Comparison of ENCODE assay signal across 10 cellular contexts in the genomic region with DNA sequence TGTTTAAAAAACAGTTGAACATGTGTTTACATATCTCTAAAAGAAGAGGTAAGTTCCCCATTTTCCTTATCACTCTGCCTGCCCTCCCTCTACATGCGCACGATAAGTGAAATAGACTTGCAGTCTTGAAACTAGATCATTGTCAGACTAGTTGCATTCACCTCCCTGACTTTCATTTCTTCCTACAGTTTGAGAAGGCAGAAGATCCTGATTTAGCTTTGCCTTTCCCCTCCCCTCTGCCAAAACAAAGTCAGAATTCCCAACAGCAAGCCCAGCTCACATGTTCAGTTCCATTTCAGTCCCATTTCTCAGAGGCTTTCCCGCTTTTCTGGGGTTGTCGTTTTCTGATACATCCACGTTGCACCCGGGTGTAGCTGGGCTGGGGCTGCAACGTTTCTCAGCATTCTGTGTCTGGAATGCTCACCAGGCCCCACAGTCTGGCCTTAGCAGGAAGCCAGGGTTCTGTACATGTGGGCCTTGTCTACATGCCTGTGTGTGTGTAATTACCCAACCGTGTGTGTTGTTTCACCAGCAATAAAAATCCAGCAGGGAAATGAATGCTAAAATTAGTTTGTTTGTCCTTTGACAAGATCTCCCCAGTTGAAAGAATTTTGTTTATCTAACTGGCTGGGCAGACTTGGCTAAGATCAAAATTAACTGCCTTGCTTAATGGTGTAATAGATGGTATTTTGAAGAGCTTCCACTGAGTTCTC.
A peak's percentile ranks its signal among the peaks of the same experiment; 100 is the strongest.
DNase-seq lines count a peak whose midpoint lies in the region; ATAC-seq, FAIRE-seq and TF ChIP-seq lines count a peak whose summit lies in the region.
"Had no signal": no experiment of that assay in that cellular context is flagged by ENCODE, and none has a peak within 500 bp of the region (broad histone marks: within the 10 kb centered on the region; RNA-seq: fewer than 3 reads in every experiment).

No MANE protein-coding gene starts in this region.

- H3K27ac ChIP-seq in SK-N-SH (ENCODE audit: low read depth in 2 of 2, low read length in 1 of 2): peak overlapping the region; percentile 20 to 70
- peak overlapping the region; percentile 44 to 76 (median 64) for H3K27ac ChIP-seq in gastroesophageal sphincter
- H3K27ac ChIP-seq in osteoblast (ENCODE audit: low read depth, low read length): peak overlapping the region; percentile 74

- H3K9ac ChIP-seq in SK-N-SH: no peak overlapping the region

- POLR2A ChIA-PET in BJ (lab: Charles Lee): interaction anchor here (0.6 kb wide), 1 partner anchor 62 kb away, joined by 7 read pairs; no protein-coding TSS in a partner anchor
- POLR2A ChIA-PET in SK-N-SH (lab: Yijun Ruan, JAX): interaction anchor here (0.7 kb wide), 1 partner anchor 9 kb away, joined by 3 read pairs; no protein-coding TSS in a partner anchor

- no peaks in the 10 kb centered on the region for H3K9me2 ChIP-seq in SK-N-SH

- H4K20me1 ChIP-seq in SK-N-SH (ENCODE audit: insufficient read depth): peaks cover 39% of the 10 kb centered on the region
- no peaks in the 10 kb centered on the region for H4K20me1 ChIP-seq in osteoblast (ENCODE audit: insufficient read depth, low read length)

- H3K27me3 ChIP-seq in BJ (ENCODE audit: control insufficient read depth, insufficient read depth, low read length): no peaks in the 10 kb centered on the region
- H3K27me3 ChIP-seq in SK-N-SH (ENCODE audit: insufficient read depth): no peaks in the 10 kb centered on the region
- no peaks in the 10 kb centered on the region for H3K27me3 ChIP-seq in gastroesophageal sphincter
- no peaks in the 10 kb centered on the region for H3K27me3 ChIP-seq in osteoblast (ENCODE audit: insufficient read depth, low read length)

- H3K36me3 ChIP-seq in BJ (ENCODE audit: control insufficient read depth, insufficient read depth, low read length) (no peaks in the 10 kb centered on the region; the same call in 1 of the 2 replicates), SK-N-SH (replicated peaks in 1 of 2; ENCODE audit: control insufficient read depth in 1 of 2, insufficient read depth in 2 of 2, low read length in 1 of 2) (peaks cover 36 to 53% of the 10 kb centered on the region in 2 experiments), gastroesophageal sphincter (peaks cover 0 to 28% of the 10 kb centered on the region in 2 donors), osteoblast (ENCODE audit: insufficient read depth, low read length) (peaks cover 9% of the 10 kb centered on the region)

- H3K79me2 ChIP-seq in SK-N-SH (ENCODE audit: insufficient read depth): peaks cover 98% of the 10 kb centered on the region
- H3K79me2 ChIP-seq in osteoblast (ENCODE audit: insufficient read depth, low read length): peaks cover 63% of the 10 kb centered on the region

- H3K4me3 ChIP-seq in BJ (ENCODE audit: low read depth, low read length): no peak overlapping the region
- H3K4me3 ChIP-seq in SK-N-SH (ENCODE audit: low read depth in 2 of 2, low read length in 1 of 2): no peak overlapping the region
- H3K4me3 ChIP-seq in gastroesophageal sphincter: no peak overlapping the region
- no peak overlapping the region for H3K4me3 ChIP-seq in osteoblast (ENCODE audit: insufficient read depth, low read length)

- H2AFZ ChIP-seq in SK-N-SH (ENCODE audit: low read depth) (no peak overlapping the region), osteoblast (ENCODE audit: low read length) (no peak overlapping the region)

- no peaks in the 10 kb centered on the region for H3K9me3 ChIP-seq in SK-N-SH
- no peaks in the 10 kb centered on the region for H3K9me3 ChIP-seq in gastroesophageal sphincter
- H3K9me3 ChIP-seq in osteoblast (ENCODE audit: low read depth, low read length): no peaks in the 10 kb centered on the region

- ATAC-seq in gastroesophageal sphincter (peak; percentile 72), GM21515 (IDR thresholded peaks at IDR 0.05; ENCODE audit: unreplicated experiment) (no peak), GM21390 (IDR thresholded peaks at IDR 0.05; ENCODE audit: unreplicated experiment) (no peak)

- TF ChIP-seq CTCF in BJ (IDR thresholded peaks at IDR 0.05; ENCODE audit: insufficient read depth, low read depth, low read length): no peak
- no peak for TF ChIP-seq CTCF in SK-N-SH (IDR thresholded peaks at IDR 0.05)
- no peak for TF ChIP-seq CTCF in gastroesophageal sphincter (IDR thresholded peaks at IDR 0.05)
- no peak for TF ChIP-seq CTCF in osteoblast (IDR thresholded peaks at IDR 0.05; ENCODE audit: extremely low read depth, low read depth, low read length)

- H3F3A ChIP-seq in SK-N-SH (replicated peaks; ENCODE audit: insufficient read depth): peaks cover 19% of the 10 kb centered on the region

- 72% methylated on average over 8 of the region's 8 CpGs for WGBS in SK-N-SH (ENCODE audit: low lambda C conversion rate)
- WGBS in gastroesophageal sphincter (ENCODE audit: low coverage in 1 of 2), 2 donors: 38 to 45% methylated on average over 4 to 8 of the region's 8 CpGs

- TF ChIP-seq RAD21 in SK-N-SH (IDR thresholded peaks at IDR 0.05; ENCODE audit: low read length): no peak

- CTCF ChIA-PET in BJ (lab: Yijun Ruan, JAX): interaction anchor here (0.6 to 2.9 kb wide), 8 partner anchors 18 to 151 kb away, joined by 3 to 13 read pairs (median 4); no protein-coding TSS in a partner anchor
- CTCF ChIA-PET in SK-N-SH (lab: Yijun Ruan, JAX): no interaction called here

- H3K4me2 ChIP-seq in SK-N-SH: peak overlapping the region; percentile 14; the same call in 1 of the 2 replicates
- H3K4me2 ChIP-seq in osteoblast (ENCODE audit: insufficient read depth, low read length): peak overlapping the region; percentile 54

- peaks cover 19 to 21% of the 10 kb centered on the region in 2 experiments for H3K4me1 ChIP-seq in SK-N-SH (ENCODE audit: control insufficient read depth in 1 of 2, insufficient read depth in 2 of 2, low read depth in 1 of 2, low read length in 1 of 2)
- peaks cover 7 to 69% (median 29%) of the 10 kb centered on the region in 3 donors for H3K4me1 ChIP-seq in gastroesophageal sphincter
- peaks cover 40% of the 10 kb centered on the region for H3K4me1 ChIP-seq in osteoblast (ENCODE audit: insufficient read depth, low read length)

- no peak for FAIRE-seq in H54 (lab: Jason Lieb, UNC)
- FAIRE-seq: H1 had no signal

- peak; percentile 68 for DNase-seq in BJ (ENCODE audit: low read depth)
- peak; percentile 21 for DNase-seq in SK-N-SH
- peak; percentile 52 for DNase-seq in osteoblast (ENCODE audit: insufficient read length, low spot score, missing footprints)
- no peak for DNase-seq in H54 (ENCODE audit: insufficient read length, low spot score)
- DNase-seq in NCI-H187 treated with DMSO at 0.1 percent for 48 hours (lab: John Stamatoyannopoulos, UW): no peak
- DNase-seq: activated gamma-delta T cell had no signal

- TF ChIP-seq POLR2A in gastroesophageal sphincter (IDR thresholded peaks at IDR 0.05) (no peak), H54 (IDR thresholded peaks at IDR 0.05; ENCODE audit: low read depth, low read length) (no peak)

- TF ChIP-seq EP300 in SK-N-SH (IDR thresholded peaks at IDR 0.05; ENCODE audit: borderline replicate concordance in 1 of 2, low read depth in 1 of 2, low read length in 1 of 2): no peak
- TF ChIP-seq EP300 in gastroesophageal sphincter (IDR thresholded peaks at IDR 0.05): no peak

TF ChIP-seq in SK-N-SH, 30 proteins besides CTCF, POLR2A, EP300 and RAD21 (continues in another document):
- TF ChIP-seq GATA2 (CRISPR knock-in tag; IDR thresholded peaks at IDR 0.05) (no peak), REST (IDR thresholded peaks at IDR 0.05; ENCODE audit: low read depth, low read length) (no peak), FOSL2 (IDR thresholded peaks at IDR 0.05; ENCODE audit: borderline replicate concordance, low read depth) (no peak), GABPA (IDR thresholded peaks at IDR 0.05; ENCODE audit: low read depth) (no peak), YY1 (IDR thresholded peaks at IDR 0.05; ENCODE audit: low read depth) (no peak), RCOR1 (IDR thresholded peaks at IDR 0.05; ENCODE audit: low read length) (no peak), PBX3 (IDR thresholded peaks at IDR 0.05) (no peak), NFIC (IDR thresholded peaks at IDR 0.05; ENCODE audit: borderline replicate concordance) (no peak), SMC3 (IDR thresholded peaks at IDR 0.05; ENCODE audit: low read depth, low read length) (no peak), CHD2 (IDR thresholded peaks at IDR 0.05; ENCODE audit: low read length, partially characterized antibody) (no peak), MXI1 (IDR thresholded peaks at IDR 0.05; ENCODE audit: low read depth, low read length) (no peak), FOXM1 (IDR thresholded peaks at IDR 0.05; ENCODE audit: low read depth) (no peak)

Comparison
In these comparisons a context has a peak if more than half of its experiments do, and no peak if none do; other contexts are left out.
1. DNase-seq: peak in BJ (single experiment), SK-N-SH (single experiment) and osteoblast (single experiment); none in H54 (single experiment) and NCI-H187 treated with DMSO at 0.1 percent for 48 hours (single experiment).
2. Peak in every context shown above with its lines, with median percentiles within 50 percentile points of each other: H3K27ac ChIP-seq.